ENCODE assay signal across 8 cellular contexts in the genomic region with DNA sequence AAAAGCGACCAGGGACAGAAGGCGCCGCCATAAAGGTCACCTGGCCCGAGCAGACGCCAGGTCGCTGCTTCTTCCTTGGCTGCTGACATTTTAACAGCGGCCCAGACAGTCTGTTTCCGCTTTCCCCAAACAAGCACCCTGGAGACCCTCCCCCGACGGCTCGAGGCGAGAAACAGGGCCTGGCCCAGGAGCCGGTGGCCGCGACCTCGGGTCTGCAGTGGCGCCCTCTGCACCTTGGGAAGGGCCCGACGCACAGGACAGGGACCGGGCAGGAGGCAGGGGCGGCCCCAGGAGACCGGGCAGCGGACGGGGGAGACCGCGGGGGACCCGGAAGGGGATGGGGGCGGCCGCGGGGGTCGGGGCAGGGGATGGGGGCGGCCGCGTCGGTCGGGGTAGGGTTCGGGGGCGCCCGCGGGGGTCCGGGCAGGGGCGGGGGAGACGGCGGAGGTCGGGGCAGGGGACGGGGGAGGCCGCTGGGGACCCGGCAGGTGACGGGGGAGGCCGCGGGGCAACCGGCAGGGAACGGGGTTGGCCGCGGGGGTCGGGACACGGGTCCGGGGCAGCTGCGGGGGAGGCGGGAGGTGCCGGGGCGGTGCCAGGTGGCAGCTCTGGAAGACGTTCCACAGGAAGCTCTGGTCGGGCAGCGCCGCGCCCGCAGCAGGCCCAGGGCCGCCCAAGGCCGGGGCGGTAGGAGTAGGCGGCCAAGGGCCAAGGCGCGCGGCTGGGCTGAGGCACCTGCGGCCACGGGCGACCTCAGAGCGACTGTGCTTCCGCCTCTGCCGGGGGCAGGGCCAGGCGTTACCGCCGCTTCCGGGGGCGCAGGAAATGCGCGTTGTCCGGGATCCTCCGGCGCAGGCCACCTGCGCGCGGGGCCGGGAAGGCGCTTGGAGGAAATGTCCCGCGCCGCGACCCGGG.
DNase-seq lines count a peak whose midpoint lies in the region; ATAC-seq and TF ChIP-seq lines count a peak whose summit lies in the region.
"Not testable (repeated sequence)": the region's sequence is repeated elsewhere in the genome, so short reads cannot be mapped to it uniquely, and the experiment has no call there.

No MANE protein-coding gene starts in this region.

- H3K14ac ChIP-seq in IMR-90 (replicated peaks; ENCODE audit: low read depth, low read length) = not testable (repeated sequence)

- H3K4me1 ChIP-seq in IMR-90 (ENCODE audit: control insufficient read depth, insufficient read depth, low read length); colonic mucosa; smooth muscle cell (ENCODE audit: low read depth): not testable (repeated sequence)

- CTCF ChIA-PET in AG04449 (lab: Yijun Ruan, JAX); IMR-90 (lab: Yijun Ruan, JAX); activated CD4-positive, alpha-beta memory T cell treated with anti-CD3 and anti-CD28 coated beads for 36 hours (lab: Charles Lee): not testable (repeated sequence)

- not testable (repeated sequence) for H3F3A ChIP-seq in smooth muscle cell (ENCODE audit: low read depth)

- not testable (repeated sequence) for H3K79me1 ChIP-seq in IMR-90 (ENCODE audit: low read depth in 1 of 2, low read length in 2 of 2)

- not testable (repeated sequence) for BruUV-seq in IMR-90 (replicated peaks; lab: Mats Ljungman, UMichigan)

- not testable (repeated sequence) for DNase-seq in AG04449 (ENCODE audit: low read depth, low spot score); IMR-90; smooth muscle cell (lab: John Stamatoyannopoulos, UW; ENCODE audit: unreplicated experiment)
- peak; percentile 35 for DNase-seq in activated CD4-positive, alpha-beta memory T cell treated with anti-CD3 and anti-CD28 coated beads for 36 hours
- peak; percentile 65 for DNase-seq in colonic mucosa
- peak; percentile 53 for DNase-seq in left lobe of liver (ENCODE audit: low spot score)

- not testable (repeated sequence) for H2AFZ ChIP-seq in IMR-90 (replicated peaks; ENCODE audit: low read length, poor library complexity); smooth muscle cell (ENCODE audit: low read depth)

- H3K36me3 ChIP-seq in IMR-90 (ENCODE audit: control insufficient read depth, insufficient read depth, low read length); colonic mucosa; smooth muscle cell (ENCODE audit: low read depth): not testable (repeated sequence)

- H3K23ac ChIP-seq in IMR-90 (ENCODE audit: low read depth, low read length) = not testable (repeated sequence)

- peak; percentile 86 for ATAC-seq in GM19043 (IDR thresholded peaks at IDR 0.05; ENCODE audit: low read depth, unreplicated experiment)
- ATAC-seq in HG02798 (IDR thresholded peaks at IDR 0.05; ENCODE audit: poor library complexity, unreplicated experiment) = peak; percentile 86
- ATAC-seq in IMR-90 (ENCODE audit: low read depth) = peak; percentile 96
- peak; percentile 98 for ATAC-seq in left lobe of liver

- not testable (repeated sequence) for H3K9me3 ChIP-seq in IMR-90 (ENCODE audit: control insufficient read depth, insufficient read depth, low read length); colonic mucosa; smooth muscle cell (replicated peaks; ENCODE audit: low read depth)

- H3K36me3 Mint-ChIP-seq in activated CD4-positive, alpha-beta memory T cell treated with anti-CD3 and anti-CD28 coated beads for 36 hours = not testable (repeated sequence)

- intact Hi-C loops in IMR-90 (cut with micrococcal nuclease); activated CD4-positive, alpha-beta memory T cell treated with anti-CD3 and anti-CD28 coated beads for 36 hours (cut with micrococcal nuclease); colonic mucosa (cut with DNase I): not testable (repeated sequence)

- not testable (repeated sequence) for TF ChIP-seq POLR2A in IMR-90 (IDR thresholded peaks at IDR 0.05; ENCODE audit: low read depth, low read length)

- H3K4ac ChIP-seq in IMR-90 (ENCODE audit: low read depth, low read length) = not testable (repeated sequence)

- H3K18ac ChIP-seq in IMR-90 (ENCODE audit: low read depth, low read length) = not testable (repeated sequence)

- H2BK15ac ChIP-seq in IMR-90 (ENCODE audit: low read depth, low read length) = not testable (repeated sequence)

- peak overlapping the region; percentile 51 for H3K4me3 Mint-ChIP-seq in activated CD4-positive, alpha-beta memory T cell treated with anti-CD3 and anti-CD28 coated beads for 36 hours

- not testable (repeated sequence) for H2BK120ac ChIP-seq in IMR-90 (ENCODE audit: low read depth, low read length)

- not testable (repeated sequence) for H3K27me3 ChIP-seq in IMR-90 (ENCODE audit: control insufficient read depth, insufficient read depth, low read length); colonic mucosa; smooth muscle cell (ENCODE audit: low read depth)

- not testable (repeated sequence) for H2BK5ac ChIP-seq in IMR-90 (ENCODE audit: low read depth, low read length, poor library complexity, severe bottlenecking)

- not testable (repeated sequence) for TF ChIP-seq RAD21 in IMR-90 (IDR thresholded peaks at IDR 0.05; ENCODE audit: low read length)

- not testable (repeated sequence) for H3K9ac ChIP-seq in IMR-90 (ENCODE audit: low read depth, low read length); colonic mucosa (ENCODE audit: low read depth in 2 of 2, low read length in 2 of 2); smooth muscle cell (ENCODE audit: low read depth)

- TF ChIP-seq CTCF in AG04449 (IDR thresholded peaks at IDR 0.05; ENCODE audit: insufficient read depth, low read length, missing control alignments); IMR-90 (conservative IDR thresholded peaks at IDR 0.05; ENCODE audit: low read depth, low read length); colonic mucosa (IDR thresholded peaks at IDR 0.05); smooth muscle cell (IDR thresholded peaks at IDR 0.05; ENCODE audit: borderline replicate concordance, insufficient read depth, poor library complexity, severe bottlenecking): not testable (repeated sequence)

- not testable (repeated sequence) for H3K56ac ChIP-seq in IMR-90 (ENCODE audit: extremely low read depth, insufficient read depth, low read length)

- no CpG with 5 or more reads among the region's 101 CpGs for WGBS in IMR-90 (ENCODE audit: extremely low coverage in 2 of 2, insufficient read length in 1 of 2), 2 experiments
- WGBS in smooth muscle cell (ENCODE audit: low lambda C conversion rate) = under 1% methylated on average over 20 of the region's 101 CpGs

- H4K5ac ChIP-seq in IMR-90 (ENCODE audit: low read depth, low read length) = not testable (repeated sequence)

- H2AK5ac ChIP-seq in IMR-90 (ENCODE audit: low read depth, low read length) = not testable (repeated sequence)

- not testable (repeated sequence) for H2BK20ac ChIP-seq in IMR-90 (ENCODE audit: low read depth, low read length)

- not testable (repeated sequence) for H4K91ac ChIP-seq in IMR-90 (ENCODE audit: insufficient read depth, low read depth, low read length)

- not testable (repeated sequence) for H3K27me3 Mint-ChIP-seq in activated CD4-positive, alpha-beta memory T cell treated with anti-CD3 and anti-CD28 coated beads for 36 hours

- in situ Hi-C loops in IMR-90 (cut with MboI; ENCODE audit: low sequenced_read_pairs) = not testable (repeated sequence)

- dilution Hi-C loops in IMR-90 (cut with HindIII; ENCODE audit: low sequenced_read_pairs, unreplicated experiment) = not testable (repeated sequence)

- H3K4me3 ChIP-seq in AG04449 (ENCODE audit: low read depth, low read length) (peak overlapping the region; percentile 43), colonic mucosa (peak overlapping the region; percentile 45), smooth muscle cell (peak overlapping the region; percentile 48)
- H3K4me3 ChIP-seq in IMR-90 (ENCODE audit: insufficient read depth, low read depth, low read length) = not testable (repeated sequence)

- not testable (repeated sequence) for H3K9me3 Mint-ChIP-seq in activated CD4-positive, alpha-beta memory T cell treated with anti-CD3 and anti-CD28 coated beads for 36 hours

- not testable (repeated sequence) for H3K9me1 ChIP-seq in IMR-90 (ENCODE audit: insufficient read depth, low read length)

- H4K20me1 ChIP-seq in IMR-90 (ENCODE audit: insufficient read depth, low read length); smooth muscle cell (ENCODE audit: low read depth): not testable (repeated sequence)

- not testable (repeated sequence) for H3K4me2 ChIP-seq in IMR-90 (ENCODE audit: low read depth, low read length)
- H3K4me2 ChIP-seq in smooth muscle cell = peak overlapping the region; percentile 83

- peaks cover 23% of the 10 kb centered on the region for H3K4me1 Mint-ChIP-seq in activated CD4-positive, alpha-beta memory T cell treated with anti-CD3 and anti-CD28 coated beads for 36 hours (ENCODE audit: low read depth)

- POLR2A ChIA-PET in AG04449 (lab: Yijun Ruan, JAX); IMR-90 (lab: Charles Lee; ENCODE audit: unreplicated experiment); activated CD4-positive, alpha-beta memory T cell treated with anti-CD3 and anti-CD28 coated beads for 36 hours (lab: Charles Lee): not testable (repeated sequence)

- H2AK9ac ChIP-seq in IMR-90 (replicated peaks; ENCODE audit: low read depth, low read length, poor library complexity) = not testable (repeated sequence)

- not testable (repeated sequence) for H3K27ac ChIP-seq in IMR-90 (ENCODE audit: insufficient read depth, low read length); smooth muscle cell (ENCODE audit: low read depth)
- H3K27ac ChIP-seq in colonic mucosa = peak overlapping the region; percentile 80

- H3K79me2 ChIP-seq in smooth muscle cell (ENCODE audit: low read depth) = not testable (repeated sequence)

- not testable (repeated sequence) for H3K27ac Mint-ChIP-seq in activated CD4-positive, alpha-beta memory T cell treated with anti-CD3 and anti-CD28 coated beads for 36 hours

- not testable (repeated sequence) for H4K8ac ChIP-seq in IMR-90 (ENCODE audit: low read depth in 2 of 2, low read length in 2 of 2)
